In genomic region chr2:168096158-168096557, GRCh38 we compare ENCODE assay signal across 25 cellular contexts.
"Had no signal": no experiment of that assay in that cellular context is flagged by ENCODE, and none has a peak within 500 bp of the region (broad histone marks: within the 10 kb centered on the region; RNA-seq: fewer than 3 reads in every experiment).

No MANE protein-coding gene starts in this region.

- H3K4me1 ChIP-seq: ascending aorta had no signal

- H3K27me3 ChIP-seq: ascending aorta, esophagus squamous epithelium had no signal

- H3K27ac Mint-ChIP-seq: activated CD4-positive, alpha-beta memory T cell treated with anti-CD3 and anti-CD28 coated beads for 36 hours; activated CD4-positive, alpha-beta T cell treated with anti-CD3 and anti-CD28 coated beads, Interleukin-2, amount 10 ng/mL, durations not matched to agents 24 days and 14 days; activated CD8-positive, alpha-beta memory T cell treated with anti-CD3 and anti-CD28 coated beads, Interleukin-2, amount 10 ng/mL, durations not matched to agents 7 days and 5 days; activated CD8-positive, alpha-beta T cell treated with anti-CD3 and anti-CD28 coated beads, Interleukin-2, amount 10 ng/mL, durations not matched to agents 7 days and 5 days; activated naive CD4-positive, alpha-beta T cell treated with anti-CD3 and anti-CD28 coated beads, Interleukin-2, amount 10 ng/mL, durations not matched to agents 7 days and 5 days; activated naive CD4-positive, alpha-beta T cell treated with anti-CD3 and anti-CD28 coated beads, Interleukin-2, amount 50 U/mL, for 72 hours; activated naive CD8-positive, alpha-beta T cell treated with anti-CD3 and anti-CD28 coated beads, Interleukin-2, amount 10 ng/mL, durations not matched to agents 7 days and 5 days; activated T-helper 1 cell treated with anti-CD3 and anti-CD28 coated beads, Interleukin-12 subunit alpha, Interleukin-12 subunit beta, Interleukin-2, Interleukin-4 antibody, amounts not matched to agents 30 ng/mL and 10 ng/mL and 1 ng/mL, durations not matched to agents 14 hours and 24 hours and 36 hours; brain; effector memory CD8-positive, alpha-beta T cell had no signal

- H3K27ac ChIP-seq: ascending aorta, esophagus squamous epithelium had no signal

- H3K4me1 Mint-ChIP-seq: activated CD8-positive, alpha-beta memory T cell treated with anti-CD3 and anti-CD28 coated beads, Interleukin-2, amount 10 ng/mL, durations not matched to agents 7 days and 5 days; activated naive CD4-positive, alpha-beta T cell treated with anti-CD3 and anti-CD28 coated beads, Interleukin-2, amount 10 ng/mL, durations not matched to agents 7 days and 5 days; activated naive CD8-positive, alpha-beta T cell treated with anti-CD3 and anti-CD28 coated beads, Interleukin-2, amount 10 ng/mL, durations not matched to agents 7 days and 5 days had no signal

- H3K4me3 Mint-ChIP-seq: activated CD4-positive, alpha-beta memory T cell treated with anti-CD3 and anti-CD28 coated beads for 36 hours; activated CD4-positive, alpha-beta T cell treated with anti-CD3 and anti-CD28 coated beads, Interleukin-2, amount 10 ng/mL, durations not matched to agents 24 days and 14 days; activated CD8-positive, alpha-beta memory T cell treated with anti-CD3 and anti-CD28 coated beads, Interleukin-2, amount 10 ng/mL, durations not matched to agents 7 days and 5 days; activated CD8-positive, alpha-beta T cell treated with anti-CD3 and anti-CD28 coated beads, Interleukin-2, amount 10 ng/mL, durations not matched to agents 7 days and 5 days; activated naive CD4-positive, alpha-beta T cell treated with anti-CD3 and anti-CD28 coated beads, Interleukin-2, amount 10 ng/mL, durations not matched to agents 7 days and 5 days; activated naive CD8-positive, alpha-beta T cell treated with anti-CD3 and anti-CD28 coated beads, Interleukin-2, amount 10 ng/mL, durations not matched to agents 7 days and 5 days; activated T-helper 1 cell treated with anti-CD3 and anti-CD28 coated beads, Interleukin-12 subunit alpha, Interleukin-12 subunit beta, Interleukin-2, Interleukin-4 antibody, amounts not matched to agents 30 ng/mL and 10 ng/mL and 1 ng/mL, durations not matched to agents 14 hours and 24 hours and 36 hours; brain; effector memory CD8-positive, alpha-beta T cell had no signal

- H3K4me3 ChIP-seq: ascending aorta, esophagus squamous epithelium had no signal

- ATAC-seq: activated CD8-positive, alpha-beta memory T cell treated with anti-CD3 and anti-CD28 coated beads, Interleukin-2, amount 10 ng/mL, durations not matched to agents 7 days and 5 days; activated CD8-positive, alpha-beta T cell treated with anti-CD3 and anti-CD28 coated beads, Interleukin-2, amount 10 ng/mL, durations not matched to agents 7 days and 5 days; effector memory CD8-positive, alpha-beta T cell had no signal

- H3K9me3 Mint-ChIP-seq: activated CD4-positive, alpha-beta memory T cell treated with anti-CD3 and anti-CD28 coated beads for 36 hours; activated naive CD4-positive, alpha-beta T cell treated with anti-CD3 and anti-CD28 coated beads, Interleukin-2, amount 10 ng/mL, durations not matched to agents 7 days and 5 days; activated naive CD4-positive, alpha-beta T cell treated with anti-CD3 and anti-CD28 coated beads, Interleukin-2, amount 50 U/mL, for 72 hours; activated T-helper 1 cell treated with anti-CD3 and anti-CD28 coated beads, Interleukin-12 subunit alpha, Interleukin-12 subunit beta, Interleukin-2, Interleukin-4 antibody, amounts not matched to agents 30 ng/mL and 10 ng/mL and 1 ng/mL, durations not matched to agents 14 hours and 24 hours and 36 hours; effector memory CD8-positive, alpha-beta T cell had no signal

- DNase-seq: activated CD4-positive, alpha-beta memory T cell treated with anti-CD3 and anti-CD28 coated beads for 36 hours; activated CD4-positive, alpha-beta T cell treated with anti-CD3 and anti-CD28 coated beads, Interleukin-2, amount 10 ng/mL, durations not matched to agents 24 days and 14 days; activated CD8-positive, alpha-beta memory T cell treated with anti-CD3 and anti-CD28 coated beads, Interleukin-2, amount 10 ng/mL, durations not matched to agents 7 days and 5 days; activated CD8-positive, alpha-beta memory T cell treated with anti-CD3 and anti-CD28 coated beads, Interleukin-2, amount 50 U/mL, for 4 hours; activated CD8-positive, alpha-beta T cell treated with anti-CD3 and anti-CD28 coated beads, Interleukin-2, amount 10 ng/mL, durations not matched to agents 7 days and 5 days; activated gamma-delta T cell; activated naive CD4-positive, alpha-beta T cell; activated naive CD4-positive, alpha-beta T cell treated with anti-CD3 and anti-CD28 coated beads, Interleukin-2, amount 10 ng/mL, durations not matched to agents 7 days and 5 days; activated naive CD8-positive, alpha-beta T cell treated with anti-CD3 and anti-CD28 coated beads, Interleukin-2, amount 10 ng/mL, durations not matched to agents 7 days and 5 days; activated T-cell treated with anti-CD3 and anti-CD28 coated beads, Interleukin-2, amount 50 U/mL, for 1 hour; activated T-cell treated with anti-CD3 and anti-CD28 coated beads, Interleukin-2, amount 50 U/mL, for 48 hours; caudate nucleus; cortex of kidney; dermis blood vessel endothelial cell; effector CD4-positive, alpha-beta T cell; effector memory CD8-positive, alpha-beta T cell; esophagus squamous epithelium; head of caudate nucleus; T-helper 2 cell had no signal

- FAIRE-seq: colon, frontal cortex had no signal

- H3K27me3 Mint-ChIP-seq: activated CD4-positive, alpha-beta memory T cell treated with anti-CD3 and anti-CD28 coated beads for 36 hours; activated CD4-positive, alpha-beta T cell treated with anti-CD3 and anti-CD28 coated beads, Interleukin-2, amount 10 ng/mL, durations not matched to agents 24 days and 14 days; activated CD8-positive, alpha-beta memory T cell treated with anti-CD3 and anti-CD28 coated beads, Interleukin-2, amount 10 ng/mL, durations not matched to agents 7 days and 5 days; activated naive CD4-positive, alpha-beta T cell treated with anti-CD3 and anti-CD28 coated beads, Interleukin-2, amount 10 ng/mL, durations not matched to agents 7 days and 5 days; activated naive CD8-positive, alpha-beta T cell treated with anti-CD3 and anti-CD28 coated beads, Interleukin-2, amount 10 ng/mL, durations not matched to agents 7 days and 5 days; effector memory CD8-positive, alpha-beta T cell had no signal

- H3K9me3 ChIP-seq: ascending aorta, esophagus squamous epithelium had no signal
